Comparison of ENCODE assay signal across 8 cellular contexts in the genomic region with DNA sequence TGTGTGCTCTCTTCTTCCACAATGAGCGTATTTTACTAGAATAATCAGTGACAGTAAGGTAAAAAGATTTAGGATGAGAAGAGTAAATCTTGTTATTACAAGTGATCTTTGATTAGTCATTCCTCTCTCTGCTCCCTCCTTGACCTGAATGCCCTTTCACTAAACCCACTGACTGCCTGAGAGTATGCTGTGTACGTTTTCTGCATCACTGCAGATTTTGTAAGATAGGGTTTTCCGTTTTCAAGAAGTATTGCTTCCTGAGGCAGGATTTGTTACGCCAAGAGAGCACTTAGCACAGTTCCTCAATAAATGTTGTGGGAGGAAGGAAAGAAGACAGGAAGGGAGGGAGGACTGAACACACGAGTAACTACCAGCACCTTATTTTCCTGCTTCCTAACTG. TPM values are rescaled to one million over a fixed set of nuclear protein-coding genes. Genes with fewer than 3 reads are reported as not detected.
DNase-seq lines count a peak whose midpoint lies in the region; ATAC-seq lines count a peak whose summit lies in the region.

No MANE protein-coding gene starts in this region.

- peaks cover 6% of the 10 kb centered on the region for H3K36me3 Mint-ChIP-seq in activated T-helper 2 cell treated with anti-CD3 and anti-CD28 coated beads, Interferon-gamma antibody, Interleukin-2, Interleukin-4, amounts not matched to agents 10 μg/mL and 5 μg/mL and 100 μg/mL, durations not matched to agents 14 hours and 24 hours and 36 hours (ENCODE audit: low read depth)

- H3K9me3 Mint-ChIP-seq in activated T-helper 2 cell treated with anti-CD3 and anti-CD28 coated beads, Interferon-gamma antibody, Interleukin-2, Interleukin-4, amounts not matched to agents 10 μg/mL and 5 μg/mL and 100 μg/mL, durations not matched to agents 14 hours and 24 hours and 36 hours, result no peaks in the 10 kb centered on the region

- peaks cover 25% of the 10 kb centered on the region for H3K4me1 Mint-ChIP-seq in activated T-helper 2 cell treated with anti-CD3 and anti-CD28 coated beads, Interferon-gamma antibody, Interleukin-2, Interleukin-4, amounts not matched to agents 10 μg/mL and 5 μg/mL and 100 μg/mL, durations not matched to agents 14 hours and 24 hours and 36 hours (ENCODE audit: low read depth)

- no peaks in the 10 kb centered on the region for H3K27me3 Mint-ChIP-seq in activated T-helper 2 cell treated with anti-CD3 and anti-CD28 coated beads, Interferon-gamma antibody, Interleukin-2, Interleukin-4, amounts not matched to agents 10 μg/mL and 5 μg/mL and 100 μg/mL, durations not matched to agents 14 hours and 24 hours and 36 hours (ENCODE audit: low read depth)

- H3K27ac Mint-ChIP-seq in activated T-helper 2 cell treated with anti-CD3 and anti-CD28 coated beads, Interferon-gamma antibody, Interleukin-2, Interleukin-4, amounts not matched to agents 10 μg/mL and 5 μg/mL and 100 μg/mL, durations not matched to agents 14 hours and 24 hours and 36 hours, result peak overlapping the region; percentile 79

- intact Hi-C loops in activated T-helper 2 cell treated with anti-CD3 and anti-CD28 coated beads, Interferon-gamma antibody, Interleukin-2, Interleukin-4, amounts not matched to agents 10 μg/mL and 5 μg/mL and 100 μg/mL, durations not matched to agents 14 hours and 24 hours and 36 hours (cut with micrococcal nuclease), result loop anchor here (1.0 to 2.0 kb wide), 4 partner anchors 9 to 91 kb away; no protein-coding TSS in a partner anchor

- peak; percentile 82 for ATAC-seq in GM19043 (IDR thresholded peaks at IDR 0.05; ENCODE audit: low read depth, unreplicated experiment)
- ATAC-seq in HG03354 (IDR thresholded peaks at IDR 0.05; ENCODE audit: poor library complexity, severe bottlenecking, unreplicated experiment), result peak; percentile 82

- H3K4me3 Mint-ChIP-seq in activated T-helper 2 cell treated with anti-CD3 and anti-CD28 coated beads, Interferon-gamma antibody, Interleukin-2, Interleukin-4, amounts not matched to agents 10 μg/mL and 5 μg/mL and 100 μg/mL, durations not matched to agents 14 hours and 24 hours and 36 hours (ENCODE audit: low read depth), result peak overlapping the region; percentile 16

- DNase-seq in Ammon's horn (ENCODE audit: low spot score), result peak; percentile 28
- DNase-seq in activated T-helper 2 cell treated with anti-CD3 and anti-CD28 coated beads, Interferon-gamma antibody, Interleukin-2, Interleukin-4, amounts not matched to agents 10 μg/mL and 5 μg/mL and 100 μg/mL, durations not matched to agents 14 hours and 24 hours and 36 hours (ENCODE audit: low spot score), result no peak
- DNase-seq in cerebellar cortex (ENCODE audit: low spot score), result no peak
- no peak for DNase-seq in hypothalamus (lab: John Stamatoyannopoulos, UW)
- DNase-seq in HuH-7 (ENCODE audit: low spot score), result no peak
- no peak for DNase-seq in NCI-H1694 treated with DMSO at 0.1 percent for 48 hours (lab: John Stamatoyannopoulos, UW)

RNA-seq across cellular contexts. Expression of gene LAMB3, which starts 7.7 kb away (rescaled TPM):
- 11.3 and 11.5 TPM in 2 replicates for total RNA-seq in activated T-helper 2 cell treated with anti-CD3 and anti-CD28 coated beads, Interferon-gamma antibody, Interleukin-2, Interleukin-4, amounts not matched to agents 10 μg/mL and 5 μg/mL and 100 μg/mL, durations not matched to agents 14 hours and 24 hours and 36 hours

RNA-seq across cellular contexts. Expression of gene G0S2, which starts 15.3 kb away (rescaled TPM):
- 49.3 and 49.4 TPM in 2 replicates for total RNA-seq in activated T-helper 2 cell treated with anti-CD3 and anti-CD28 coated beads, Interferon-gamma antibody, Interleukin-2, Interleukin-4, amounts not matched to agents 10 μg/mL and 5 μg/mL and 100 μg/mL, durations not matched to agents 14 hours and 24 hours and 36 hours

RNA-seq across cellular contexts. Expression of gene HSD11B1, which starts 44.7 kb away (rescaled TPM):
- 8.2 and 8.6 TPM in 2 replicates for total RNA-seq in activated T-helper 2 cell treated with anti-CD3 and anti-CD28 coated beads, Interferon-gamma antibody, Interleukin-2, Interleukin-4, amounts not matched to agents 10 μg/mL and 5 μg/mL and 100 μg/mL, durations not matched to agents 14 hours and 24 hours and 36 hours
